ENCODE assay signal across 8 cellular contexts in genomic region chr3:120558784-120559227, GRCh38. TPM values are rescaled to one million over a fixed set of nuclear protein-coding genes. Genes with fewer than 3 reads are reported as not detected.
A peak's percentile ranks its signal among the peaks of the same experiment; 100 is the strongest.
DNase-seq lines count a peak whose midpoint lies in the region; ATAC-seq and TF ChIP-seq lines count a peak whose summit lies in the region.

No MANE protein-coding gene starts in this region.

- peaks cover 4% of the 10 kb centered on the region for H3K27me3 Mint-ChIP-seq in activated T-helper 17 cell treated with anti-CD3 and anti-CD28 coated beads, Interleukin-2, amount 50 U/mL, for 72 hours
- peaks cover 10% of the 10 kb centered on the region in 2 donors for H3K27me3 Mint-ChIP-seq in natural killer cell (ENCODE audit: low read depth in 2 of 2)

- no peaks in the 10 kb centered on the region for H3K9me3 ChIP-seq in DND-41 (ENCODE audit: insufficient read depth, low read length, severe bottlenecking)

- intact Hi-C loops in natural killer cell (cut with micrococcal nuclease): loop anchor here (2.0 to 10.0 kb wide), 7 partner anchors 38 to 1677 kb away; partner anchors contain the start of genes GSK3B, GTF2E1, LRRC58 and NDUFB4

- H3K4me2 ChIP-seq in DND-41 (ENCODE audit: insufficient read depth, low read length) (peak overlapping the region; percentile 94), KMS-11 (peak overlapping the region; percentile 97)

- H3K27ac Mint-ChIP-seq in activated T-helper 17 cell treated with anti-CD3 and anti-CD28 coated beads, Interleukin-2, amount 50 U/mL, for 72 hours: peak overlapping the region; percentile 82
- H3K27ac Mint-ChIP-seq in natural killer cell: peak overlapping the region in 1 of 2 donors; percentile 49

- peak overlapping the region; percentile 94 for H2AFZ ChIP-seq in DND-41 (ENCODE audit: low read depth, low read length)
- peak overlapping the region; percentile 77 for H2AFZ ChIP-seq in KMS-11 (ENCODE audit: low read depth)

- H3K4me3 Mint-ChIP-seq in activated T-helper 17 cell treated with anti-CD3 and anti-CD28 coated beads, Interleukin-2, amount 50 U/mL, for 72 hours: peak overlapping the region; percentile 75
- H3K4me3 Mint-ChIP-seq in natural killer cell: peak overlapping the region; percentile 77

- H3K79me2 ChIP-seq in DND-41 (ENCODE audit: insufficient read depth, low read length) (no peaks in the 10 kb centered on the region), KMS-11 (ENCODE audit: insufficient read depth, low read depth) (no peaks in the 10 kb centered on the region)

- no peaks in the 10 kb centered on the region for H4K20me1 ChIP-seq in DND-41 (ENCODE audit: insufficient read depth, low read length)
- H4K20me1 ChIP-seq in KMS-11 (ENCODE audit: insufficient read depth): no peaks in the 10 kb centered on the region

- ATAC-seq in DND-41 (ENCODE audit: insufficient read depth, low read depth): peak; percentile 83
- ATAC-seq in GM21825 (IDR thresholded peaks at IDR 0.05; ENCODE audit: unreplicated experiment): peak; percentile 87
- peak; percentile 84 for ATAC-seq in activated T-helper 17 cell treated with anti-CD3 and anti-CD28 coated beads, Interleukin-2, amount 50 U/mL, for 72 hours (replicated peaks)
- ATAC-seq in natural killer cell: peak; percentile 92 to 96 (median 95)

- H3K36me3 ChIP-seq in DND-41 (ENCODE audit: insufficient read depth, low read length): no peaks in the 10 kb centered on the region
- no peaks in the 10 kb centered on the region for H3K36me3 ChIP-seq in KMS-11 (ENCODE audit: insufficient read depth)

- no peaks in the 10 kb centered on the region for H3K9me3 Mint-ChIP-seq in activated T-helper 17 cell treated with anti-CD3 and anti-CD28 coated beads, Interleukin-2, amount 50 U/mL, for 72 hours
- H3K9me3 Mint-ChIP-seq in natural killer cell: no peaks in the 10 kb centered on the region

- H3K9ac ChIP-seq in DND-41 (ENCODE audit: low read depth, low read length) (peak overlapping the region; percentile 51), KMS-11 (peak overlapping the region; percentile 89)

- H3K4me1 ChIP-seq in DND-41 (ENCODE audit: insufficient read depth, low read length) (peaks cover 17% of the 10 kb centered on the region), KMS-11 (ENCODE audit: low read depth, poor library complexity, severe bottlenecking) (peaks cover 25% of the 10 kb centered on the region)

- H3K27me3 ChIP-seq in DND-41 (ENCODE audit: insufficient read depth, low read length, poor library complexity) (peaks cover 14% of the 10 kb centered on the region), KMS-11 (ENCODE audit: insufficient read depth, low read depth) (no peaks in the 10 kb centered on the region)

- TF ChIP-seq CTCF in DND-41 (IDR thresholded peaks at IDR 0.05; ENCODE audit: borderline replicate concordance, extremely low read depth, low read length, poor library complexity, severe bottlenecking): peak; percentile 88
- TF ChIP-seq CTCF in KMS-11 (conservative IDR thresholded peaks at IDR 0.05; ENCODE audit: low read depth, low read length): peak; percentile 93
- TF ChIP-seq CTCF in natural killer cell (IDR thresholded peaks at IDR 0.05): peak; percentile 96

- H3K36me3 Mint-ChIP-seq in activated T-helper 17 cell treated with anti-CD3 and anti-CD28 coated beads, Interleukin-2, amount 50 U/mL, for 72 hours (ENCODE audit: low read depth): no peaks in the 10 kb centered on the region
- H3K36me3 Mint-ChIP-seq in natural killer cell: no peaks in the 10 kb centered on the region

- DNase-seq in DND-41: peak; percentile 77
- DNase-seq in RPMI7951 (ENCODE audit: low read depth): peak; percentile 92
- DNase-seq in fibroblast of peridontal ligament (ENCODE audit: extremely low read depth): peak; percentile 95
- peak; percentile 89 for DNase-seq in natural killer cell
- peak; percentile 78 to 91 (median 84) for DNase-seq in stimulated activated naive CD4-positive, alpha-beta T cell (lab: John Stamatoyannopoulos, UW)

- peak overlapping the region; percentile 45; the same call in 1 of the 2 replicates for H3K27ac ChIP-seq in DND-41 (ENCODE audit: low read length)
- peak overlapping the region; percentile 74 for H3K27ac ChIP-seq in KMS-11

- peaks cover 14% of the 10 kb centered on the region for H3K4me1 Mint-ChIP-seq in activated T-helper 17 cell treated with anti-CD3 and anti-CD28 coated beads, Interleukin-2, amount 50 U/mL, for 72 hours
- H3K4me1 Mint-ChIP-seq in natural killer cell: peaks cover 12 to 21% of the 10 kb centered on the region in 2 donors

- peak overlapping the region; percentile 31 to 71; a peak in 3 of 4 replicates for H3K4me3 ChIP-seq in DND-41 (ENCODE audit: low read depth in 1 of 2, low read length in 2 of 2)
- H3K4me3 ChIP-seq in KMS-11 (IDR thresholded peaks at IDR 0.05; ENCODE audit: insufficient read depth, low read depth, low read length): peak overlapping the region; percentile 97

RNA-seq across cellular contexts. Expression of gene NDUFB4, which starts 37.3 kb away (rescaled TPM):
- 323 and 341 TPM in 2 replicates for total RNA-seq in RPMI7951 (2014; rRNA removed; shearing (Covaris generic))
- 100 to 1,000 TPM; 149 to 229 TPM for total RNA-seq in activated T-helper 17 cell treated with anti-CD3 and anti-CD28 coated beads, Interleukin-2, amount 50 U/mL, for 72 hours
- total RNA-seq in natural killer cell: 10 to 100 TPM; 59.5 to 86.9 (median 65.2) TPM

Comparison
In these comparisons a context has a peak if more than half of its experiments do, and no peak if none do; other contexts are left out.
1. Peak in every context shown above with its lines: DNase-seq, ATAC-seq, H3K4me3 ChIP-seq and H3K27ac ChIP-seq.